12 cellular contexts compared by ENCODE assay signal in genomic region chr7:94049615-94050014, GRCh38. TPM values are rescaled to one million over a fixed set of nuclear protein-coding genes. Genes with fewer than 3 reads are reported as not detected.
DNase-seq lines count a peak whose midpoint lies in the region; ATAC-seq, FAIRE-seq and TF ChIP-seq lines count a peak whose summit lies in the region.
"Had no signal": no experiment of that assay in that cellular context is flagged by ENCODE, and none has a peak within 500 bp of the region (broad histone marks: within the 10 kb centered on the region; RNA-seq: fewer than 3 reads in every experiment).

No MANE protein-coding gene starts in this region.

- no peaks in the 10 kb centered on the region for H3K36me3 ChIP-seq in endothelial cell of umbilical vein (ENCODE audit: control insufficient read depth in 2 of 2, extremely low read depth in 1 of 2, insufficient read depth in 2 of 2, low read length in 2 of 2)
- H3K36me3 ChIP-seq: left lung, WERI-Rb-1 had no signal

- dilution Hi-C loops in endothelial cell of umbilical vein (cut with MboI; ENCODE audit: extremely low pct_ligation_motif_present, low sequenced_read_pairs) = no loop called here

- H3K79me2 ChIP-seq in endothelial cell of umbilical vein (ENCODE audit: control insufficient read depth, insufficient read depth, low read length) = no peaks in the 10 kb centered on the region
- H3K79me2 ChIP-seq: parathyroid adenoma had no signal

- H3K27me3 ChIP-seq in endothelial cell of umbilical vein (ENCODE audit: control insufficient read depth in 2 of 2, insufficient read depth in 2 of 2, low read length in 2 of 2) (peaks cover 49 to 80% of the 10 kb centered on the region in 2 experiments), right cardiac atrium (ENCODE audit: control insufficient read depth, insufficient read depth) (no peaks in the 10 kb centered on the region)
- H3K27me3 ChIP-seq: left lung had no signal

- no peak overlapping the region for H3K4me2 ChIP-seq in endothelial cell of umbilical vein (ENCODE audit: insufficient read depth, low read length)

- H3K4me1 ChIP-seq in endothelial cell of umbilical vein (ENCODE audit: control insufficient read depth, extremely low read depth, insufficient read depth, low read length) (no peaks in the 10 kb centered on the region), right cardiac atrium (ENCODE audit: control insufficient read depth, insufficient read depth, low read length) (peaks cover 2% of the 10 kb centered on the region)
- H3K4me1 ChIP-seq: left lung, parathyroid adenoma had no signal

- H3K27ac ChIP-seq in endothelial cell of umbilical vein (ENCODE audit: insufficient read depth, low read depth, low read length) = no peak overlapping the region
- H3K27ac ChIP-seq in right cardiac atrium (ENCODE audit: low read length) = no peak overlapping the region
- H3K27ac ChIP-seq: left lung, parathyroid adenoma, WERI-Rb-1 had no signal

- TF ChIP-seq POLR2A in endothelial cell of umbilical vein (IDR thresholded peaks at IDR 0.05; ENCODE audit: low read depth, low read length) = no peak

- FAIRE-seq in endothelial cell of umbilical vein (lab: Jason Lieb, UNC) = peak; percentile 58

- CTCF ChIA-PET in endothelial cell of umbilical vein (lab: Charles Lee) = no interaction called here

- no peaks in the 10 kb centered on the region for H3K9me3 ChIP-seq in endothelial cell of umbilical vein (replicated peaks; ENCODE audit: control insufficient read depth, insufficient read depth, low read length)
- H3K9me3 ChIP-seq in right cardiac atrium (ENCODE audit: control insufficient read depth, low read length) = no peaks in the 10 kb centered on the region
- H3K9me3 ChIP-seq: left lung had no signal

- H3K9me1 ChIP-seq in endothelial cell of umbilical vein (replicated peaks; ENCODE audit: control insufficient read depth, extremely low read depth, insufficient read depth, low read length) = no peaks in the 10 kb centered on the region

- DNase-seq in endothelial cell of umbilical vein (ENCODE audit: low read depth, low spot score) (no peak), GM19238 (ENCODE audit: insufficient read length, low spot score) (no peak), NCI-H82 (lab: John Stamatoyannopoulos, UW) (no peak), CD1c-positive myeloid dendritic cell (ENCODE audit: extremely low spot score) (no peak), right cardiac atrium (no peak)
- DNase-seq: left lung, NCI-H1105 treated with DMSO at 0.1 percent for 48 hours, WERI-Rb-1 had no signal

- TF ChIP-seq CTCF in endothelial cell of umbilical vein (IDR thresholded peaks at IDR 0.05; ENCODE audit: extremely low read depth in 1 of 2, insufficient read depth in 1 of 2, low read depth in 1 of 2, low read length in 2 of 2) = no peak

- no peaks in the 10 kb centered on the region for H4K20me1 ChIP-seq in endothelial cell of umbilical vein (replicated peaks; ENCODE audit: control insufficient read depth, extremely low read depth, insufficient read depth, low read length)

- intact Hi-C loops in endothelial cell of umbilical vein (cut with micrococcal nuclease) = no loop called here
- intact Hi-C loops in right cardiac atrium (cut with DNase I) = no loop called here

- peak; percentile 11 for ATAC-seq in GM18873 (IDR thresholded peaks at IDR 0.05; ENCODE audit: low FRiP score, unreplicated experiment)
- ATAC-seq in GM21786 (IDR thresholded peaks at IDR 0.05; ENCODE audit: unreplicated experiment) = peak; percentile 17
- ATAC-seq in HG03442 (IDR thresholded peaks at IDR 0.05; ENCODE audit: unreplicated experiment) = peak; percentile 4
- no peak for ATAC-seq in right cardiac atrium

- no TSS peak for BruUV-seq in endothelial cell of umbilical vein (replicated peaks; lab: Mats Ljungman, UMichigan)

- H3K4me3 ChIP-seq in endothelial cell of umbilical vein (replicated peaks in 1 of 3; ENCODE audit: insufficient read depth in 1 of 3, low read depth in 1 of 3, low read length in 3 of 3) (no peak overlapping the region), right cardiac atrium (ENCODE audit: low read length) (no peak overlapping the region)
- H3K4me3 ChIP-seq: left lung had no signal

- POLR2A ChIA-PET in endothelial cell of umbilical vein (lab: Charles Lee) = no interaction called here

- WGBS in right cardiac atrium = 69% methylated on average over 5 of the region's 5 CpGs

- H3K9ac ChIP-seq in endothelial cell of umbilical vein (replicated peaks; ENCODE audit: extremely low read depth, insufficient read depth, low read length) = no peak overlapping the region
- H3K9ac ChIP-seq: parathyroid adenoma had no signal

- H2AFZ ChIP-seq in endothelial cell of umbilical vein (ENCODE audit: low read depth, low read length) = no peak overlapping the region
- H2AFZ ChIP-seq: parathyroid adenoma had no signal

TF ChIP-seq in endothelial cell of umbilical vein, 7 proteins besides CTCF, POLR2A, EP300 and RAD21:
- TF ChIP-seq POLR2AphosphoS5 (IDR thresholded peaks at IDR 0.05; ENCODE audit: insufficient read depth, low read depth, low read length) (no peak), MAX (IDR thresholded peaks at IDR 0.05; ENCODE audit: insufficient read depth, insufficient read length) (no peak)

RNA-seq across cellular contexts. Expression of gene BET1, which starts 45.5 kb away (rescaled TPM):
- total RNA-seq in endothelial cell of umbilical vein = 23.9 and 28.4 TPM in 2 replicates
- 14.8 and 21.9 TPM in 2 replicates for polyA plus RNA-seq in endothelial cell of umbilical vein
- polyA plus RNA-seq in endothelial cell of umbilical vein (2011; cell fraction: cytosol; rRNA removed) = 22.8 and 23.2 TPM in 2 replicates
- polyA plus RNA-seq in endothelial cell of umbilical vein (2011; cell fraction: nucleus; rRNA removed) = 18.6 and 18.9 TPM in 2 replicates
- 22.0 and 25.9 TPM in 2 replicates for polyA plus RNA-seq in endothelial cell of umbilical vein (2012)
- 12.4 and 13.1 TPM in 2 replicates for polyA minus RNA-seq in endothelial cell of umbilical vein
- 9.6 TPM for polyA minus RNA-seq in endothelial cell of umbilical vein (2011; cell fraction: cytosol; rRNA and poly(A)+ RNA removed)
- polyA minus RNA-seq in endothelial cell of umbilical vein (2011; cell fraction: nucleus; rRNA and poly(A)+ RNA removed) = 15.3 and 21.1 TPM in 2 replicates
- 10 to 100 TPM; 13.5 to 17.9 (median 15.8) TPM for total RNA-seq in right cardiac atrium
- 19.1 TPM for polyA plus RNA-seq in right cardiac atrium

Comparison
In these comparisons a context has a peak if more than half of its experiments do, and no peak if none do; other contexts are left out.
1. ATAC-seq: peak in GM18873 (single experiment), GM21786 (single experiment) and HG03442 (single experiment); none in right cardiac atrium (0 of 2).